21 cellular contexts compared by ENCODE assay signal in the genomic region with DNA sequence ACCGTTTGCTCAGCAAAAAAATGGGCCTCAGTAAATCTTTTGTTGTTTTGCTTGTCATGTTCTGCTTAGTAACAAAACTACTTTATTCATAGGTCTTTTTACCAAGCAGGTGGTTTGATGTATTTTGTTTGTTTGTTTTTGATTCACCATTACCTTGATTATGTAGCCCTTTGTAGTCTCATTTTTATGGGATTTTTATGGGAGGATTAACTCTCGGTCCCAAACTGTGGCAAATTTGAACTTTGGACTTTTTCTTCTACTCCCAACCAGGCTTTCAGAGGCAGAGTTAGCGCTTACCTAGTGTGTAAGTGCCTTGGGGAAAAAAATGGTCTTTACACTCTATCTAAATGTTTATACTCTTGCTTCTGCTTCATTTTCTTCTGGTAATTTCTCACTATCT.
"Had no signal": no experiment of that assay in that cellular context is flagged by ENCODE, and none has a peak within 500 bp of the region (broad histone marks: within the 10 kb centered on the region; RNA-seq: fewer than 3 reads in every experiment).

No MANE protein-coding gene starts in this region.

- DNase-seq: activated CD4-positive, alpha-beta T cell treated with anti-CD3 and anti-CD28 coated beads for 4 hours; activated CD4-positive, alpha-beta T cell treated with anti-CD3 and anti-CD28 coated beads, Interleukin-2, amount 50 U/mL, for 4 hours; activated effector memory CD4-positive, alpha-beta T cell treated with Interleukin-2 at 50 U/mL for 16 hours; activated naive CD4-positive, alpha-beta T cell treated with Interleukin-2 at 50 U/mL for 16 hours; anterior cingulate cortex; dermis blood vessel endothelial cell; effector CD4-positive, alpha-beta T cell; esophagus squamous epithelium; foreskin melanocyte; mammary epithelial cell; naive B cell; nucleus accumbens; pancreas; psoas muscle; stimulated activated CD4-positive, alpha-beta T cell treated with anti-CD3 and anti-CD28 coated beads, Interleukin-15, amount 100 ng/mL, for 24 hours; stimulated activated CD4-positive, alpha-beta T cell treated with anti-CD3 and anti-CD28 coated beads, Interleukin-2, amount 100 ng/mL, for 24 hours; stimulated activated naive CD4-positive, alpha-beta T cell; testis; transverse colon had no signal

- H3K27me3 Mint-ChIP-seq: central memory CD8-positive, alpha-beta T cell had no signal

- H3K27ac Mint-ChIP-seq: activated naive CD8-positive, alpha-beta T cell; naive B cell had no signal

- H3K9me3 Mint-ChIP-seq: central memory CD8-positive, alpha-beta T cell; naive B cell had no signal

- H3K36me3 Mint-ChIP-seq: activated naive CD8-positive, alpha-beta T cell; naive B cell had no signal

- ATAC-seq: pancreas, psoas muscle had no signal

- H3K27ac ChIP-seq: esophagus squamous epithelium, pancreas, psoas muscle, testis had no signal

- H3K4me1 Mint-ChIP-seq: central memory CD8-positive, alpha-beta T cell; naive B cell had no signal

- H3K4me3 Mint-ChIP-seq: activated naive CD8-positive, alpha-beta T cell; central memory CD8-positive, alpha-beta T cell; naive B cell had no signal
